Comparison of ENCODE assay signal across 10 cellular contexts in the genomic region with DNA sequence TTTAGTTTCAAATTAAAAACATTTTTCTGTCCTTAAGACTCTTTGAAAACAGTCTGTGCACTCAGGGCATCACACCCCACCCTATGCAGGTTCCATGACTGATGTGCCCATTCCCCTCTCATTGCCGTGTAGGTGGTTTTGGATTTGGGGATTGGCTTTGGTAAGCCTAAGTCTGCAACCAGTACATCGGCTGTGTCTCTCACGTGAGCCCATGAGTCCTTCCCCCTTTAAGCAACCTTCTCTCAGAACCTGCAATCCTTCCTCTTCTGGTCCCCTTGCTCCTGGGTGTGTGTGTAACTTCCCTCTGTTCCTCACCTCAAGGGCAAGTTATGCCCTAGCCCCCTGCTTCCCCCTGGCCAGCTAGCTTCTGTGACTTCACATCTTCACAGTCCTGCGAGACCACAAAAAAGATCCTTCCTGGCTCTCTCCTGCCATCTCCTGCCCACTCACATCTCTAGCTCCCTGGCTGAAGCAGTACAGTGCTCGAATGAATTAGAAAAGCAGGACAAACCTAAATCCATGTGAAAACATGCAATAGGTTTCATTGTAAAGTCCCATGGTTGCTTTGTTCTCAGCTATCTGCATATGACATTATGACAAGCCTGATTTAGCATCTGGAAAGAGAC.
DNase-seq lines count a peak whose midpoint lies in the region; ATAC-seq, FAIRE-seq and TF ChIP-seq lines count a peak whose summit lies in the region.
"Had no signal": no experiment of that assay in that cellular context is flagged by ENCODE, and none has a peak within 500 bp of the region (broad histone marks: within the 10 kb centered on the region; RNA-seq: fewer than 3 reads in every experiment).

No MANE protein-coding gene starts in this region.

- H3K9me3 ChIP-seq in naive thymus-derived CD4-positive, alpha-beta T cell (ENCODE audit: control insufficient read depth in 2 of 3, low read length in 3 of 3) = no peaks in the 10 kb centered on the region
- no peaks in the 10 kb centered on the region for H3K9me3 ChIP-seq in lower lobe of right lung
- H3K9me3 ChIP-seq: gastrocnemius medialis had no signal

- H3K27ac Mint-ChIP-seq in naive thymus-derived CD4-positive, alpha-beta T cell = no peak overlapping the region

- peaks cover 0 to 8% of the 10 kb centered on the region in 2 donors for H3K4me1 ChIP-seq in naive thymus-derived CD4-positive, alpha-beta T cell (ENCODE audit: control insufficient read depth in 2 of 2, insufficient read depth in 2 of 2, low read length in 2 of 2)
- H3K4me1 ChIP-seq in lower lobe of right lung = no peaks in the 10 kb centered on the region
- H3K4me1 ChIP-seq: gastrocnemius medialis had no signal

- TF ChIP-seq CTCF in lower lobe of right lung (IDR thresholded peaks at IDR 0.05) = no peak

- no peaks in the 10 kb centered on the region for H3K36me3 Mint-ChIP-seq in naive thymus-derived CD4-positive, alpha-beta T cell

- intact Hi-C loops in naive thymus-derived CD4-positive, alpha-beta T cell (cut with micrococcal nuclease) = no loop called here
- intact Hi-C loops in lower lobe of right lung (cut with DNase I) = no loop called here

- H3K36me3 ChIP-seq in naive thymus-derived CD4-positive, alpha-beta T cell (ENCODE audit: control insufficient read depth in 2 of 3, insufficient read depth in 3 of 3, low read length in 3 of 3) = no peaks in the 10 kb centered on the region
- H3K36me3 ChIP-seq in lower lobe of right lung = no peaks in the 10 kb centered on the region
- H3K36me3 ChIP-seq: gastrocnemius medialis had no signal

- POLR2A ChIA-PET in naive thymus-derived CD4-positive, alpha-beta T cell (lab: Charles Lee) = no interaction called here

- no peak overlapping the region for H3K4me3 ChIP-seq in naive thymus-derived CD4-positive, alpha-beta T cell (ENCODE audit: low read length)
- no peak overlapping the region for H3K4me3 ChIP-seq in lower lobe of right lung
- H3K4me3 ChIP-seq: gastrocnemius medialis had no signal

- H3K27ac ChIP-seq in naive thymus-derived CD4-positive, alpha-beta T cell (ENCODE audit: low read depth, low read length) = no peak overlapping the region
- no peak overlapping the region for H3K27ac ChIP-seq in lower lobe of right lung
- H3K27ac ChIP-seq: gastrocnemius medialis had no signal

- H3K4me3 Mint-ChIP-seq in naive thymus-derived CD4-positive, alpha-beta T cell = no peak overlapping the region

- FAIRE-seq in RCC 7860 (lab: Jason Lieb, UNC) = no peak

- in situ Hi-C loops in Caki2 (cut with HindIII; ENCODE audit: low pct_unique_long_range_greater_than_20kb, low sequenced_read_pairs) = no loop called here

- CTCF ChIA-PET in naive thymus-derived CD4-positive, alpha-beta T cell (lab: Charles Lee) = interaction anchor here (0.6 to 1.0 kb wide), 3 partner anchors 31 to 170 kb away, joined by 3 read pairs; no protein-coding TSS in a partner anchor

- H3K9me3 Mint-ChIP-seq in naive thymus-derived CD4-positive, alpha-beta T cell = no peaks in the 10 kb centered on the region

- DNase-seq in Caki2 (ENCODE audit: low read depth) (peak; percentile 38), Kasumi-1 (lab: John Stamatoyannopoulos, UW) (peak; percentile 10 to 30), astrocyte of the hippocampus (ENCODE audit: low read depth, low spot score) (peak; percentile 74), RCC 7860 (ENCODE audit: low spot score) (no peak), lower lobe of right lung (no peak), HuH-7.5 (ENCODE audit: low spot score) (no peak)
- DNase-seq in naive thymus-derived CD4-positive, alpha-beta T cell = no peak
- DNase-seq in stimulated activated naive CD8-positive, alpha-beta T cell treated with anti-CD3 and anti-CD28 coated beads, Interleukin-15, Interleukin-2, amounts not matched to agents 100 U/mL and 50 U/mL, for 24 hours = no peak
- DNase-seq: gastrocnemius medialis had no signal

- peaks cover 10 to 28% (median 17%) of the 10 kb centered on the region in 7 donors for H3K4me1 Mint-ChIP-seq in naive thymus-derived CD4-positive, alpha-beta T cell

- ATAC-seq in naive thymus-derived CD4-positive, alpha-beta T cell = peak; percentile 24
- no peak for ATAC-seq in stimulated activated naive CD8-positive, alpha-beta T cell treated with anti-CD3 and anti-CD28 coated beads, Interleukin-15, Interleukin-2, amounts not matched to agents 100 U/mL and 50 U/mL, for 24 hours
- ATAC-seq in lower lobe of right lung = no peak
- ATAC-seq: gastrocnemius medialis, sciatic nerve had no signal

- H3K27me3 ChIP-seq in naive thymus-derived CD4-positive, alpha-beta T cell (ENCODE audit: control insufficient read depth in 2 of 2, insufficient read depth in 2 of 2, low read length in 2 of 2) = no peaks in the 10 kb centered on the region
- H3K27me3 ChIP-seq in lower lobe of right lung (ENCODE audit: low read depth) = no peaks in the 10 kb centered on the region
- H3K27me3 ChIP-seq: gastrocnemius medialis had no signal

- peaks cover 4 to 40% (median 15%) of the 10 kb centered on the region in 5 donors for H3K27me3 Mint-ChIP-seq in naive thymus-derived CD4-positive, alpha-beta T cell

Comparison
In these comparisons a context has a peak if more than half of its experiments do, and no peak if none do; other contexts are left out.
1. DNase-seq: peak in Caki2 (single experiment), Kasumi-1 (2 of 2) and astrocyte of the hippocampus (single experiment); none in naive thymus-derived CD4-positive, alpha-beta T cell (0 of 9), stimulated activated naive CD8-positive, alpha-beta T cell treated with anti-CD3 and anti-CD28 coated beads, Interleukin-15, Interleukin-2, amounts not matched to agents 100 U/mL and 50 U/mL, for 24 hours (single experiment), RCC 7860 (single experiment), lower lobe of right lung (single experiment) and HuH-7.5 (single experiment).